1 cellular context compared by ENCODE assay signal in the genomic region with DNA sequence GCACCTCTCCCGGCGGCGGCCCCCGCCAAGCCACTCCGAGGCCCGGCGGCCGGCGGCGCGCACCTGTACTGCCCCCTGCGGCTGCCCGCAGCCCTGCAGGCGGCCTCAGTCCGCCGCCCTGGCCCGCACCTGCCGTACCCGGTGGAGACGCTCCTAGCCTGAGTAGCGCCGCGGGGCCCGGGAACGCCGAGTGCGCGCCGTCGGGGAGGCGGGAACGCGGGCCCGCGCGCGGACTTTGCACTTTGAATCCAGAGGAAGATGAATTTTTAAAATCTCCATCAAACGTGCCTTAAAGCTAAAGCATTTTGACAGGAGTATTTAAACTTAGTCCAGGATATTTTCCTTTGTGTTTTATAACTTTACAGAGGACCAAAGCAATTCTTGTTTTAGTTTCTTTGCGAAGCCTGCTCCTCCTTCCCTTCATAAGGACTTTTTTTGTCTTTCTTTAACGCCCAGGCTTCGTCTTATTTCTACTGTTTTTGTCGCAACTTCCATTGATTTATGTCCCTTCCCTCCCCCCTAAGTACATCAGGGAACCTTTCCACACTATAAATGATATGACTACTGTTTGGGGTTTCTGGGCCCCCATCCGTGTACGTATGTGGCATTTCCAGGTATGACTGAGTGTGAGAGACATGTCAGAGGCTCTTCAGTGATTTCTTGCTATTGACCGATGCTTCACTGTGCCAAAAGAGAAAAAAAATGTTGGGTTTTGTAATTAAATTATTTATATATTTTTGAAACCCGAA.
TF ChIP-seq lines count a peak whose summit lies in the region.

No MANE protein-coding gene starts in this region.

TF ChIP-seq in HepG2, 621 proteins besides CTCF, POLR2A, EP300 and RAD21 (continued from another document and continues in another):
- TF ChIP-seq, protein P1, sequence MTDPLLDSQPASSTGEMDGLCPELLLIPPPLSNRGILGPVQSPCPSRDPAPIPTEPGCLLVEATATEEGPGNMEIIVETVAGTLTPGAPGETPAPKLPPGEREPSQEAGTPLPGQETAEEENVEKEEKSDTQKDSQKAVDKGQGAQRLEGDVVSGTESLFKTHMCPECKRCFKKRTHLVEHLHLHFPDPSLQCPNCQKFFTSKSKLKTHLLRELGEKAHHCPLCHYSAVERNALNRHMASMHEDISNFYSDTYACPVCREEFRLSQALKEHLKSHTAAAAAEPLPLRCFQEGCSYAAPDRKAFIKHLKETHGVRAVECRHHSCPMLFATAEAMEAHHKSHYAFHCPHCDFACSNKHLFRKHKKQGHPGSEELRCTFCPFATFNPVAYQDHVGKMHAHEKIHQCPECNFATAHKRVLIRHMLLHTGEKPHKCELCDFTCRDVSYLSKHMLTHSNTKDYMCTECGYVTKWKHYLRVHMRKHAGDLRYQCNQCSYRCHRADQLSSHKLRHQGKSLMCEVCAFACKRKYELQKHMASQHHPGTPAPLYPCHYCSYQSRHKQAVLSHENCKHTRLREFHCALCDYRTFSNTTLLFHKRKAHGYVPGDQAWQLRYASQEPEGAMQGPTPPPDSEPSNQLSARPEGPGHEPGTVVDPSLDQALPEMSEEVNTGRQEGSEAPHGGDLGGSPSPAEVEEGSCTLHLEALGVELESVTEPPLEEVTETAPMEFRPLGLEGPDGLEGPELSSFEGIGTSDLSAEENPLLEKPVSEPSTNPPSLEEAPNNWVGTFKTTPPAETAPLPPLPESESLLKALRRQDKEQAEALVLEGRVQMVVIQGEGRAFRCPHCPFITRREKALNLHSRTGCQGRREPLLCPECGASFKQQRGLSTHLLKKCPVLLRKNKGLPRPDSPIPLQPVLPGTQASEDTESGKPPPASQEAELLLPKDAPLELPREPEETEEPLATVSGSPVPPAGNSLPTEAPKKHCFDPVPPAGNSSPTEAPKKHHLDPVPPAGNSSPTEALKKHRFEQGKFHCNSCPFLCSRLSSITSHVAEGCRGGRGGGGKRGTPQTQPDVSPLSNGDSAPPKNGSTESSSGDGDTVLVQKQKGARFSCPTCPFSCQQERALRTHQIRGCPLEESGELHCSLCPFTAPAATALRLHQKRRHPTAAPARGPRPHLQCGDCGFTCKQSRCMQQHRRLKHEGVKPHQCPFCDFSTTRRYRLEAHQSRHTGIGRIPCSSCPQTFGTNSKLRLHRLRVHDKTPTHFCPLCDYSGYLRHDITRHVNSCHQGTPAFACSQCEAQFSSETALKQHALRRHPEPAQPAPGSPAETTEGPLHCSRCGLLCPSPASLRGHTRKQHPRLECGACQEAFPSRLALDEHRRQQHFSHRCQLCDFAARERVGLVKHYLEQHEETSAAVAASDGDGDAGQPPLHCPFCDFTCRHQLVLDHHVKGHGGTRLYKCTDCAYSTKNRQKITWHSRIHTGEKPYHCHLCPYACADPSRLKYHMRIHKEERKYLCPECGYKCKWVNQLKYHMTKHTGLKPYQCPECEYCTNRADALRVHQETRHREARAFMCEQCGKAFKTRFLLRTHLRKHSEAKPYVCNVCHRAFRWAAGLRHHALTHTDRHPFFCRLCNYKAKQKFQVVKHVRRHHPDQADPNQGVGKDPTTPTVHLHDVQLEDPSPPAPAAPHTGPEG (CRISPR knock-in tag; IDR thresholded peaks at IDR 0.05), result peak; percentile 80
- TF ChIP-seq ZFP1 (CRISPR knock-in tag; IDR thresholded peaks at IDR 0.05) (no peak), ZNF282 (IDR thresholded peaks at IDR 0.05; ENCODE audit: partially characterized antibody) (no peak), KDM6A (CRISPR knock-in tag; IDR thresholded peaks at IDR 0.05; ENCODE audit: low read depth) (no peak), JDP2 (CRISPR knock-in tag; IDR thresholded peaks at IDR 0.05; ENCODE audit: borderline replicate concordance) (no peak; the same call in 1 of the 2 replicates), NFE2 (CRISPR knock-in tag; IDR thresholded peaks at IDR 0.05) (no peak), IRX3 (CRISPR knock-in tag; IDR thresholded peaks at IDR 0.05; ENCODE audit: borderline replicate concordance, low read depth) (no peak), SNAPC4 (CRISPR knock-in tag; IDR thresholded peaks at IDR 0.05) (no peak), SMARCE1 (IDR thresholded peaks at IDR 0.05; ENCODE audit: borderline replicate concordance) (no peak), ZFYVE20 (CRISPR knock-in tag; IDR thresholded peaks at IDR 0.05; ENCODE audit: borderline replicate concordance, low read depth) (0 out of 2 replicates have a peak, but pooled peaks have one; percentile 50), ZFP41 (CRISPR knock-in tag; IDR thresholded peaks at IDR 0.05; ENCODE audit: borderline replicate concordance) (no peak), CBX5 (CRISPR knock-in tag; IDR thresholded peaks at IDR 0.05; ENCODE audit: borderline replicate concordance) (no peak), MED13 (CRISPR knock-in tag; IDR thresholded peaks at IDR 0.05) (0 out of 2 replicates have a peak, but pooled peaks have one; percentile 57), ZFX (CRISPR knock-in tag; IDR thresholded peaks at IDR 0.05; ENCODE audit: low read depth) (peak; percentile 78), ZNF687 (CRISPR knock-in tag; IDR thresholded peaks at IDR 0.05) (peak; percentile 77), ZNF816 (CRISPR knock-in tag; IDR thresholded peaks at IDR 0.05; ENCODE audit: borderline replicate concordance) (no peak), ZBTB7A (CRISPR knock-in tag; IDR thresholded peaks at IDR 0.05) (no peak), PAF1 (CRISPR knock-in tag; IDR thresholded peaks at IDR 0.05) (0 out of 2 replicates have a peak, but pooled peaks have one; percentile 80), ZNF781 (CRISPR knock-in tag; IDR thresholded peaks at IDR 0.05; ENCODE audit: borderline replicate concordance, not compliant biosample characterization) (no peak), ZNF354B (CRISPR knock-in tag; IDR thresholded peaks at IDR 0.05) (no peak), HDAC2 (CRISPR knock-in tag; IDR thresholded peaks at IDR 0.05) (peak; percentile 67; the same call in 1 of the 2 replicates), HOXA3 (CRISPR knock-in tag; IDR thresholded peaks at IDR 0.05) (peak; percentile 86), POLR2G (IDR thresholded peaks at IDR 0.05; ENCODE audit: low read depth, low read length) (peak; percentile 81)
- TF ChIP-seq, protein P2, sequence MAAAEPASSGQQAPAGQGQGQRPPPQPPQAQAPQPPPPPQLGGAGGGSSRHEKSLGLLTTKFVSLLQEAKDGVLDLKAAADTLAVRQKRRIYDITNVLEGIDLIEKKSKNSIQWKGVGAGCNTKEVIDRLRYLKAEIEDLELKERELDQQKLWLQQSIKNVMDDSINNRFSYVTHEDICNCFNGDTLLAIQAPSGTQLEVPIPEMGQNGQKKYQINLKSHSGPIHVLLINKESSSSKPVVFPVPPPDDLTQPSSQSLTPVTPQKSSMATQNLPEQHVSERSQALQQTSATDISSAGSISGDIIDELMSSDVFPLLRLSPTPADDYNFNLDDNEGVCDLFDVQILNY (CRISPR knock-in tag; conservative IDR thresholded peaks at IDR 0.05), result peak; percentile 94
- TF ChIP-seq, protein P3, sequence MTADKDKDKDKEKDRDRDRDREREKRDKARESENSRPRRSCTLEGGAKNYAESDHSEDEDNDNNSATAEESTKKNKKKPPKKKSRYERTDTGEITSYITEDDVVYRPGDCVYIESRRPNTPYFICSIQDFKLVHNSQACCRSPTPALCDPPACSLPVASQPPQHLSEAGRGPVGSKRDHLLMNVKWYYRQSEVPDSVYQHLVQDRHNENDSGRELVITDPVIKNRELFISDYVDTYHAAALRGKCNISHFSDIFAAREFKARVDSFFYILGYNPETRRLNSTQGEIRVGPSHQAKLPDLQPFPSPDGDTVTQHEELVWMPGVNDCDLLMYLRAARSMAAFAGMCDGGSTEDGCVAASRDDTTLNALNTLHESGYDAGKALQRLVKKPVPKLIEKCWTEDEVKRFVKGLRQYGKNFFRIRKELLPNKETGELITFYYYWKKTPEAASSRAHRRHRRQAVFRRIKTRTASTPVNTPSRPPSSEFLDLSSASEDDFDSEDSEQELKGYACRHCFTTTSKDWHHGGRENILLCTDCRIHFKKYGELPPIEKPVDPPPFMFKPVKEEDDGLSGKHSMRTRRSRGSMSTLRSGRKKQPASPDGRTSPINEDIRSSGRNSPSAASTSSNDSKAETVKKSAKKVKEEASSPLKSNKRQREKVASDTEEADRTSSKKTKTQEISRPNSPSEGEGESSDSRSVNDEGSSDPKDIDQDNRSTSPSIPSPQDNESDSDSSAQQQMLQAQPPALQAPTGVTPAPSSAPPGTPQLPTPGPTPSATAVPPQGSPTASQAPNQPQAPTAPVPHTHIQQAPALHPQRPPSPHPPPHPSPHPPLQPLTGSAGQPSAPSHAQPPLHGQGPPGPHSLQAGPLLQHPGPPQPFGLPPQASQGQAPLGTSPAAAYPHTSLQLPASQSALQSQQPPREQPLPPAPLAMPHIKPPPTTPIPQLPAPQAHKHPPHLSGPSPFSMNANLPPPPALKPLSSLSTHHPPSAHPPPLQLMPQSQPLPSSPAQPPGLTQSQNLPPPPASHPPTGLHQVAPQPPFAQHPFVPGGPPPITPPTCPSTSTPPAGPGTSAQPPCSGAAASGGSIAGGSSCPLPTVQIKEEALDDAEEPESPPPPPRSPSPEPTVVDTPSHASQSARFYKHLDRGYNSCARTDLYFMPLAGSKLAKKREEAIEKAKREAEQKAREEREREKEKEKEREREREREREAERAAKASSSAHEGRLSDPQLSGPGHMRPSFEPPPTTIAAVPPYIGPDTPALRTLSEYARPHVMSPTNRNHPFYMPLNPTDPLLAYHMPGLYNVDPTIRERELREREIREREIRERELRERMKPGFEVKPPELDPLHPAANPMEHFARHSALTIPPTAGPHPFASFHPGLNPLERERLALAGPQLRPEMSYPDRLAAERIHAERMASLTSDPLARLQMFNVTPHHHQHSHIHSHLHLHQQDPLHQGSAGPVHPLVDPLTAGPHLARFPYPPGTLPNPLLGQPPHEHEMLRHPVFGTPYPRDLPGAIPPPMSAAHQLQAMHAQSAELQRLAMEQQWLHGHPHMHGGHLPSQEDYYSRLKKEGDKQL (CRISPR knock-in tag; IDR thresholded peaks at IDR 0.05; ENCODE audit: low read depth), result no peak
- TF ChIP-seq, protein P4, sequence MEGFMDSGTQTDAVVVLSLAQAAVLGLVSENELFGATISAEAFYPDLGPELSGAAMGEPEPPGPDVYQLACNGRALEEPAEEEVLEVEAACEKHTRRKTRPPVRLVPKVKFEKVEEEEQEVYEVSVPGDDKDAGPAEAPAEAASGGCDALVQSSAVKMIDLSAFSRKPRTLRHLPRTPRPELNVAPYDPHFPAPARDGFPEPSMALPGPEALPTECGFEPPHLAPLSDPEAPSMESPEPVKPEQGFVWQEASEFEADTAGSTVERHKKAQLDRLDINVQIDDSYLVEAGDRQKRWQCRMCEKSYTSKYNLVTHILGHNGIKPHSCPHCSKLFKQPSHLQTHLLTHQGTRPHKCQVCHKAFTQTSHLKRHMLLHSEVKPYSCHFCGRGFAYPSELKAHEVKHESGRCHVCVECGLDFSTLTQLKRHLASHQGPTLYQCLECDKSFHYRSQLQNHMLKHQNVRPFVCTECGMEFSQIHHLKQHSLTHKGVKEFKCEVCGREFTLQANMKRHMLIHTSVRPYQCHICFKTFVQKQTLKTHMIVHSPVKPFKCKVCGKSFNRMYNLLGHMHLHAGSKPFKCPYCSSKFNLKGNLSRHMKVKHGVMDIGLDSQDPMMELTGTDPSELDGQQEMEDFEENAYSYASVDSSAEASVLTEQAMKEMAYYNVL (CRISPR knock-in tag; IDR thresholded peaks at IDR 0.05; ENCODE audit: borderline replicate concordance), result peak; percentile 39; the same call in 1 of the 2 replicates
